ENCODE assay signal across 16 cellular contexts in the genomic region with DNA sequence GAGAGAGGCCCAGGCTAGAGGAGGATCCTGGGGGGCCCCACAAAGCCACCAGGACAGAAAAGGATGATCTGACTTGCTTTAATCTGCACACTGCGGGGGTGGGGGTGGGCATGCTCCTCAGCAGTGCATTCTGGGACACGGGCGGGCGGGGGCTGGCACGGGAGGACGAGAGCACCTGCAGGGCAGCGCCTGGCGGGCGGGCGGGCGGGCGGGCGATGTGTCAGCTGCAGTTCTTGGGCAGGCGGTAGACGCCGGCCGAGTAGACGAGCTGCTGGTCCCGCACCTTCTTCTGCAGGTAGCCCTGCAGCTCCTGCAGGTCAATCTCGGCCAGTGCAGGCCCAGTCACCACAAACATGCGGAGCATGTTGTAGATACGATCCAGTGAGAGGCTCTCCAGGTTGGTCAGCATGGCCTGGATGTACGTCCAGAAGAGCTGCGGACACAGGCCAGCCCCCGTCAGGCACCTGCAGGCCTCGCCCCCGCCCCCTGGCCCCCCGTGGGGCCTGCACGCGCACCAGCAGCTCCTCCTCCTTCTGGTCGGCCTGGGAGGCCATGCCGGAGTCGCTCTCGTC. TPM values are rescaled to one million over a fixed set of nuclear protein-coding genes. Genes with fewer than 3 reads are reported as not detected.
DNase-seq lines count a peak whose midpoint lies in the region; ATAC-seq and TF ChIP-seq lines count a peak whose summit lies in the region.
"Had no signal": no experiment of that assay in that cellular context is flagged by ENCODE, and none has a peak within 500 bp of the region (broad histone marks: within the 10 kb centered on the region; RNA-seq: fewer than 3 reads in every experiment).

No MANE protein-coding gene starts in this region.

- ATAC-seq in left colon (peak; percentile 15), HG03097 (IDR thresholded peaks at IDR 0.05; ENCODE audit: low FRiP score, unreplicated experiment) (no peak), HG03342 (IDR thresholded peaks at IDR 0.05; ENCODE audit: unreplicated experiment) (no peak)

- H3K9me2 ChIP-seq in OCI-LY1 (ENCODE audit: low read depth, low read length), result no peaks in the 10 kb centered on the region

- H3K4me2 ChIP-seq in BLaER1 (peak overlapping the region; percentile 96), OCI-LY1 (ENCODE audit: low read length) (peak overlapping the region; percentile 20; the same call in 1 of the 2 replicates)

- DNase-seq in Daoy (ENCODE audit: low read depth) (peak; percentile 41), left colon (no peak), NCI-H1930 (lab: John Stamatoyannopoulos, UW) (no peak)
- DNase-seq in CD8-positive, alpha-beta memory T cell, result no peak
- DNase-seq: activated CD4-positive, CD25-positive, alpha-beta regulatory T cell; glutamatergic neuron; NCI-H187 treated with DMSO at 0.1 percent for 48 hours had no signal

- H3K4me3 ChIP-seq in BLaER1 (peak overlapping the region; percentile 56), OCI-LY1 (ENCODE audit: low read depth, low read length, poor library complexity, severe bottlenecking) (no peak overlapping the region)
- H3K4me3 ChIP-seq in CD8-positive, alpha-beta memory T cell (ENCODE audit: low read length), result no peak overlapping the region

- H3K4me1 ChIP-seq in BLaER1 (peaks cover 71% of the 10 kb centered on the region), OCI-LY1 (ENCODE audit: insufficient read depth, low read length, severe bottlenecking) (peaks cover 17% of the 10 kb centered on the region)
- no peaks in the 10 kb centered on the region for H3K4me1 ChIP-seq in CD8-positive, alpha-beta memory T cell (ENCODE audit: insufficient read depth, low read length)

- H3K36me3 ChIP-seq in BLaER1, result peaks cover 32% of the 10 kb centered on the region
- peaks cover 4% of the 10 kb centered on the region; the same call in 1 of the 2 replicates for H3K36me3 ChIP-seq in OCI-LY1 (ENCODE audit: insufficient read depth, low read length)
- no peaks in the 10 kb centered on the region for H3K36me3 ChIP-seq in CD8-positive, alpha-beta memory T cell (ENCODE audit: insufficient read depth, low read length)

- peak overlapping the region; percentile 97 for H3K27ac ChIP-seq in BLaER1
- no peak overlapping the region for H3K27ac ChIP-seq in OCI-LY1 (ENCODE audit: low read depth, low read length, poor library complexity, severe bottlenecking)
- H3K27ac ChIP-seq in CD8-positive, alpha-beta memory T cell (ENCODE audit: low read depth, low read length), result no peak overlapping the region
- H3K27ac ChIP-seq: epithelial cell of prostate had no signal

- CTCF ChIA-PET in CD8-positive, alpha-beta memory T cell (lab: Charles Lee), result interaction anchor here (1.0 to 1.4 kb wide), 3 partner anchors 11 to 28 kb away, joined by 3 read pairs; no protein-coding TSS in a partner anchor

- peaks cover 0 to 24% (median 0%) of the 10 kb centered on the region in 3 donors for H3K36me3 Mint-ChIP-seq in CD8-positive, alpha-beta memory T cell

- H3K27me3 Mint-ChIP-seq in CD8-positive, alpha-beta memory T cell, result peaks cover 3 to 4% of the 10 kb centered on the region in 2 donors

- intact Hi-C loops in left colon (cut with DNase I, micrococcal nuclease), result loop anchor here in 1 of 2 donors (10.0 kb wide), 1 partner anchor 50 kb away; a partner anchor contains a TSS

- peaks cover 4% of the 10 kb centered on the region; the same call in 1 of the 2 replicates for H3F3A ChIP-seq in OCI-LY1 (ENCODE audit: insufficient read depth, low read length)

- H3K4me1 Mint-ChIP-seq in CD8-positive, alpha-beta memory T cell, result peaks cover 0 to 11% (median 0%) of the 10 kb centered on the region in 3 donors
- H3K4me1 Mint-ChIP-seq: CD14-positive monocyte had no signal

- H3K27ac Mint-ChIP-seq in CD8-positive, alpha-beta memory T cell, result no peak overlapping the region
- H3K27ac Mint-ChIP-seq: CD14-positive monocyte had no signal

- TF ChIP-seq CTCF in OCI-LY1 (IDR thresholded peaks at IDR 0.05; ENCODE audit: low read length), result no peak

- H3K27me3 ChIP-seq in BLaER1 (no peaks in the 10 kb centered on the region), OCI-LY1 (ENCODE audit: insufficient read depth, low read length) (peaks cover 7% of the 10 kb centered on the region; the same call in 1 of the 2 replicates)
- H3K27me3 ChIP-seq in CD8-positive, alpha-beta memory T cell (ENCODE audit: insufficient read depth, low read length, poor library complexity, severe bottlenecking), result peaks cover 9% of the 10 kb centered on the region

- H3K9me3 ChIP-seq in BLaER1, result no peaks in the 10 kb centered on the region
- no peaks in the 10 kb centered on the region for H3K9me3 ChIP-seq in OCI-LY1 (ENCODE audit: low read length)
- H3K9me3 ChIP-seq in CD8-positive, alpha-beta memory T cell (ENCODE audit: low read length), result no peaks in the 10 kb centered on the region

- no peaks in the 10 kb centered on the region for H3K79me2 ChIP-seq in OCI-LY1 (ENCODE audit: insufficient read depth, low read length)

- H3K9me3 Mint-ChIP-seq in CD8-positive, alpha-beta memory T cell, result no peaks in the 10 kb centered on the region
- H3K9me3 Mint-ChIP-seq: CD14-positive monocyte had no signal

- H4K20me1 ChIP-seq in BLaER1 (peaks cover 31% of the 10 kb centered on the region), OCI-LY1 (ENCODE audit: insufficient read depth, low read length) (no peaks in the 10 kb centered on the region)

- H3K9ac ChIP-seq in BLaER1, result peak overlapping the region; percentile 86
- no peak overlapping the region for H3K9ac ChIP-seq in OCI-LY1 (ENCODE audit: low read length)

- H3K4me3 Mint-ChIP-seq in CD8-positive, alpha-beta memory T cell, result no peak overlapping the region
- H3K4me3 Mint-ChIP-seq: CD14-positive monocyte had no signal

- POLR2A ChIA-PET in CD8-positive, alpha-beta memory T cell (lab: Charles Lee), result no interaction called here

- no peak overlapping the region for H2AFZ ChIP-seq in OCI-LY1 (ENCODE audit: low read length)

RNA-seq across cellular contexts. Expression of a gene that starts 3.0 kb away (rescaled TPM):
- not detected in 2 replicates for total RNA-seq in Daoy (2014; rRNA removed; shearing (Covaris generic))
- under 1 TPM; 0.67 to 0.70 TPM for total RNA-seq in left colon
- total RNA-seq in CD8-positive, alpha-beta memory T cell, result not detected
- polyA plus RNA-seq in CD8-positive, alpha-beta memory T cell, result not detected
- total RNA-seq: LHCN-M2, myocyte, urinary bladder had no signal
- polyA plus RNA-seq: CD14-positive monocyte, urinary bladder had no signal

RNA-seq across cellular contexts. Expression of a gene that starts 5.0 kb away (rescaled TPM):
- total RNA-seq in Daoy (2014; rRNA removed; shearing (Covaris generic)), result not detected in 2 replicates
- 10 to 100 TPM; 70.0 to 95.7 TPM for total RNA-seq in left colon
- not detected for total RNA-seq in CD8-positive, alpha-beta memory T cell
- not detected for polyA plus RNA-seq in CD8-positive, alpha-beta memory T cell
- total RNA-seq: LHCN-M2, myocyte, urinary bladder had no signal
- polyA plus RNA-seq: CD14-positive monocyte, urinary bladder had no signal

RNA-seq across cellular contexts. Expression of a gene that starts 13.6 kb away (rescaled TPM):
- 11.3 and 23.5 TPM in 2 replicates for total RNA-seq in Daoy (2014; rRNA removed; shearing (Covaris generic))
- total RNA-seq in left colon, result 10 to 100 TPM; 50.6 to 64.1 TPM
- total RNA-seq in CD8-positive, alpha-beta memory T cell, result 10 to 100 TPM; 50.2 to 57.0 TPM
- polyA plus RNA-seq in CD8-positive, alpha-beta memory T cell, result 5.4 TPM

RNA-seq across cellular contexts. Expression of a gene that starts 13.7 kb away (rescaled TPM):
- total RNA-seq in Daoy (2014; rRNA removed; shearing (Covaris generic)), result 169 and 188 TPM in 2 replicates
- total RNA-seq in left colon, result 10 to 100 TPM; 56.7 to 68.8 TPM
- 100 to 1,000 TPM; 114 to 118 TPM for total RNA-seq in CD8-positive, alpha-beta memory T cell
- 138 TPM for polyA plus RNA-seq in CD8-positive, alpha-beta memory T cell

RNA-seq across cellular contexts. Expression of a gene that starts 25.7 kb away (rescaled TPM):
- total RNA-seq in Daoy (2014; rRNA removed; shearing (Covaris generic)), result 11.7 and 12.8 TPM in 2 replicates
- total RNA-seq in left colon, result 100 to 1,000 TPM; 134 to 154 TPM
- 10 to 100 TPM; 14.1 to 15.1 TPM for total RNA-seq in CD8-positive, alpha-beta memory T cell
- polyA plus RNA-seq in CD8-positive, alpha-beta memory T cell, result 0.76 TPM

Comparison
In these comparisons a context has a peak if more than half of its experiments do, and no peak if none do; other contexts are left out.
1. RNA of a gene that starts 5.0 kb away (total RNA-seq): 70.0 to 95.7 TPM in left colon; not detected in Daoy and not detected in CD8-positive, alpha-beta memory T cell; every median in the first group is over 10 times any median in the second.